ENCODE assay signal across 21 cellular contexts in genomic region chr9:134164879-134165278, GRCh38. TPM values are rescaled to one million over a fixed set of nuclear protein-coding genes. Genes with fewer than 3 reads are reported as not detected.
"Had no signal": no experiment of that assay in that cellular context is flagged by ENCODE, and none has a peak within 500 bp of the region (broad histone marks: within the 10 kb centered on the region; RNA-seq: fewer than 3 reads in every experiment).

No MANE protein-coding gene starts in this region.

- H3K36me3 Mint-ChIP-seq: activated naive CD8-positive, alpha-beta T cell had no signal

- ATAC-seq: activated T-helper 17 cell treated with anti-CD3 and anti-CD28 coated beads, Interleukin-2, amount 50 U/mL, for 72 hours; T-helper 17 cell had no signal

- H3K27ac ChIP-seq: brain microvascular endothelial cell, cardiac muscle cell, VCaP had no signal

- H3K27ac Mint-ChIP-seq: activated CD4-positive, alpha-beta memory T cell treated with anti-CD3 and anti-CD28 coated beads, Interleukin-2, amount 10 ng/mL, durations not matched to agents 7 days and 5 days; activated naive CD4-positive, alpha-beta T cell treated with anti-CD3 and anti-CD28 coated beads for 36 hours; activated naive CD8-positive, alpha-beta T cell; activated T-helper 17 cell treated with anti-CD3 and anti-CD28 coated beads, Interleukin-2, amount 50 U/mL, for 72 hours; T-helper 17 cell had no signal

- H3K36me3 ChIP-seq: brain microvascular endothelial cell, cardiac muscle cell had no signal

- H3K4me3 Mint-ChIP-seq: activated CD4-positive, alpha-beta memory T cell treated with anti-CD3 and anti-CD28 coated beads, Interleukin-2, amount 10 ng/mL, durations not matched to agents 7 days and 5 days; activated naive CD4-positive, alpha-beta T cell treated with anti-CD3 and anti-CD28 coated beads for 36 hours; activated naive CD8-positive, alpha-beta T cell; activated T-helper 17 cell treated with anti-CD3 and anti-CD28 coated beads, Interleukin-2, amount 50 U/mL, for 72 hours; T-helper 17 cell had no signal

- H3K27me3 ChIP-seq: brain microvascular endothelial cell, cardiac muscle cell had no signal

- H3K9me3 Mint-ChIP-seq: activated CD4-positive, alpha-beta memory T cell treated with anti-CD3 and anti-CD28 coated beads, Interleukin-2, amount 10 ng/mL, durations not matched to agents 7 days and 5 days; activated T-helper 17 cell treated with anti-CD3 and anti-CD28 coated beads, Interleukin-2, amount 50 U/mL, for 72 hours had no signal

- DNase-seq: activated CD4-positive, CD25-positive, alpha-beta regulatory T cell; activated gamma-delta T cell; amygdala; NCI-H1048; NCI-H1417; NCI-H1930; NCI-H2171; NCI-H526; NCI-H774; SIG-M5 had no signal

- H3K27me3 Mint-ChIP-seq: activated CD4-positive, alpha-beta memory T cell treated with anti-CD3 and anti-CD28 coated beads, Interleukin-2, amount 10 ng/mL, durations not matched to agents 7 days and 5 days; activated naive CD8-positive, alpha-beta T cell; activated T-helper 17 cell treated with anti-CD3 and anti-CD28 coated beads, Interleukin-2, amount 50 U/mL, for 72 hours; T-helper 17 cell had no signal

- H3K4me3 ChIP-seq: cardiac muscle cell had no signal

RNA-seq across cellular contexts. Expression of gene RNU6ATAC, which starts 0.5 kb away (rescaled TPM):
- total RNA-seq: cardiac muscle cell, M059J, NCI-H460, RPMI7951 had no signal
- polyA plus RNA-seq: cardiac muscle cell had no signal
